Comparison of ENCODE assay signal across 16 cellular contexts in the genomic region with DNA sequence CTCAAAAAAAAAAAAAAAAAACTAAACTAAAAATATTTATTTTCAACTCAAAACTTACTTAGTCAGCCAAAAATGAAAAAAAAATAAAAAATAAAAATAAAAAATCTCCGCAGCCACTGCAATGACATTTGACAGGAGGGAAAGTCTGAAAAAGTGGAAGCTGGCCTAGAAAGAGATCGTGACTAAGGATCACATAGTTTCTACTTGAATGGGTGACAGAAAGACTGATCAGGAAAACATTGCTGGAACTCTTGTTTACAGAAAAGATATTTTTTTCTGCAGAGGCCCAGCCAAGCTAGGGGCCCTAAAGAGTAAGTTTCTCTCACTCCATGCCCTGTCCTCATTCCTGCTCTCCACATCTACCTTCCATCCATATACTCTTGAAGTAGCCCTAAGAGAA.
DNase-seq lines count a peak whose midpoint lies in the region; ATAC-seq lines count a peak whose summit lies in the region.
"Had no signal": no experiment of that assay in that cellular context is flagged by ENCODE, and none has a peak within 500 bp of the region (broad histone marks: within the 10 kb centered on the region; RNA-seq: fewer than 3 reads in every experiment).

No MANE protein-coding gene starts in this region.

- in situ Hi-C loops in GM23248 (cut with MboI) (no loop called here), ACHN (cut with HindIII; ENCODE audit: low pct_ligation_motif_present, low pct_unique_long_range_greater_than_20kb, low sequenced_read_pairs) (no loop called here)

- no peaks in the 10 kb centered on the region for H3K79me2 ChIP-seq in GM23248 (ENCODE audit: insufficient read depth)

- 25 to 29% methylated on average over 2 of the region's 2 CpGs for WGBS in GM23248 (ENCODE audit: low coverage in 1 of 2, low lambda C conversion rate in 2 of 2, missing lambda C conversion rate in 2 of 2), 2 experiments

- peaks cover 3% of the 10 kb centered on the region; the same call in 1 of the 2 replicates for H3K4me1 ChIP-seq in GM23248 (ENCODE audit: insufficient read depth)
- H3K4me1 ChIP-seq: BLaER1 treated with 17β-estradiol and CSF1 and Interleukin-3, amounts not matched to agents 10 nM and 100 nM had no signal

- DNase-seq in GM23248, result peak; percentile 28
- DNase-seq in fibroblast of gingiva (ENCODE audit: low read depth), result peak; percentile 64
- no peak for DNase-seq in sciatic nerve (ENCODE audit: low spot score)
- DNase-seq in NCI-H446 (lab: John Stamatoyannopoulos, UW), result no peak
- DNase-seq in ACHN, result no peak
- DNase-seq in epidermal melanocyte (ENCODE audit: insufficient read length, low spot score), result no peak
- DNase-seq: CD8-positive, alpha-beta memory T cell; DMS79; GOT3; NCI-H1930; NCI-H69; NK-92 treated with Interleukin-12 subunit alpha and Interleukin-12 subunit beta, amount 100 ng/mL, for 24 hours; RPMI8226; SIG-M5 had no signal

- H3K27me3 ChIP-seq in GM23248 (replicated peaks; ENCODE audit: insufficient read depth), result no peaks in the 10 kb centered on the region
- H3K27me3 ChIP-seq: BLaER1 treated with 17β-estradiol and CSF1 and Interleukin-3, amounts not matched to agents 10 nM and 100 nM had no signal

- H2AFZ ChIP-seq in GM23248, result peak overlapping the region; percentile 45; the same call in 1 of the 2 replicates

- no peaks in the 10 kb centered on the region for H3F3A ChIP-seq in GM23248 (ENCODE audit: insufficient read depth)

- intact Hi-C loops in sciatic nerve (cut with DNase I), result no loop called here

- ATAC-seq in sciatic nerve (peak; percentile 58), GM21825 (IDR thresholded peaks at IDR 0.05; ENCODE audit: unreplicated experiment) (no peak)

- no peaks in the 10 kb centered on the region for H4K20me1 ChIP-seq in GM23248 (ENCODE audit: insufficient read depth)
- H4K20me1 ChIP-seq: BLaER1 treated with 17β-estradiol and CSF1 and Interleukin-3, amounts not matched to agents 10 nM and 100 nM had no signal

- no peaks in the 10 kb centered on the region for H3K9me2 ChIP-seq in GM23248 (ENCODE audit: insufficient read depth)

- no peaks in the 10 kb centered on the region for H3K36me3 ChIP-seq in GM23248 (ENCODE audit: low read depth)
- H3K36me3 ChIP-seq: BLaER1 treated with 17β-estradiol and CSF1 and Interleukin-3, amounts not matched to agents 10 nM and 100 nM had no signal

- H3K9me3 ChIP-seq in GM23248 (ENCODE audit: low read depth), result no peaks in the 10 kb centered on the region
- H3K9me3 ChIP-seq: BLaER1 treated with 17β-estradiol and CSF1 and Interleukin-3, amounts not matched to agents 10 nM and 100 nM had no signal

- no peak overlapping the region for H3K4me2 ChIP-seq in GM23248 (ENCODE audit: unreplicated experiment)
- H3K4me2 ChIP-seq: BLaER1 treated with 17β-estradiol and CSF1 and Interleukin-3, amounts not matched to agents 10 nM and 100 nM had no signal

- no peak overlapping the region for H3K9ac ChIP-seq in GM23248
- H3K9ac ChIP-seq: BLaER1 treated with 17β-estradiol and CSF1 and Interleukin-3, amounts not matched to agents 10 nM and 100 nM had no signal

- H3K4me3 ChIP-seq in GM23248, result no peak overlapping the region
- H3K4me3 ChIP-seq: BLaER1 treated with 17β-estradiol and CSF1 and Interleukin-3, amounts not matched to agents 10 nM and 100 nM had no signal

- no peak overlapping the region for H3K27ac ChIP-seq in GM23248
- H3K27ac ChIP-seq: BLaER1 treated with 17β-estradiol and CSF1 and Interleukin-3, amounts not matched to agents 10 nM and 100 nM had no signal

Comparison
In these comparisons a context has a peak if more than half of its experiments do, and no peak if none do; other contexts are left out.
1. DNase-seq: peak in GM23248 (single experiment) and fibroblast of gingiva (single experiment); none in sciatic nerve (single experiment), NCI-H446 (0 of 2), ACHN (single experiment) and epidermal melanocyte (single experiment).